Comparison of ENCODE assay signal across 1 cellular context in genomic region chr9:114619205-114619758, GRCh38.
TF ChIP-seq lines count a peak whose summit lies in the region.

No MANE protein-coding gene starts in this region.

TF ChIP-seq in GM12878, 131 proteins besides CTCF, POLR2A, EP300 and RAD21 (continued from another document and continues in another):
- TF ChIP-seq CUX1 (IDR thresholded peaks at IDR 0.05; ENCODE audit: insufficient replicate concordance, low read depth, low read length): no peak
- no peak for TF ChIP-seq ZNF24 (IDR thresholded peaks at IDR 0.05)
- TF ChIP-seq RELB (IDR thresholded peaks at IDR 0.05; ENCODE audit: low read depth): peak; percentile 55; the same call in 1 of the 2 replicates
- TF ChIP-seq ZNF592 (IDR thresholded peaks at IDR 0.05): no peak
- peak; percentile 86 for TF ChIP-seq TAF1 (IDR thresholded peaks at IDR 0.05; ENCODE audit: borderline replicate concordance, low read depth, low read length)
- TF ChIP-seq JUND (IDR thresholded peaks at IDR 0.05; ENCODE audit: low read depth, low read length): no peak
- no peak for TF ChIP-seq WRNIP1 (IDR thresholded peaks at IDR 0.05; ENCODE audit: borderline replicate concordance, low read depth, low read length)
- TF ChIP-seq IRF4 (IDR thresholded peaks at IDR 0.05; ENCODE audit: low read depth, low read length): 0 out of 2 replicates have a peak, but pooled peaks have one; percentile 23
- TF ChIP-seq IRF5 (IDR thresholded peaks at IDR 0.05; ENCODE audit: borderline replicate concordance): no peak
- TF ChIP-seq SUPT20H (IDR thresholded peaks at IDR 0.05; ENCODE audit: borderline replicate concordance, control insufficient read depth, low read depth, low read length): no peak
- TF ChIP-seq NFYA (IDR thresholded peaks at IDR 0.05; ENCODE audit: borderline replicate concordance, low read depth, low read length): no peak
- TF ChIP-seq NR2C1 (IDR thresholded peaks at IDR 0.05): no peak
- TF ChIP-seq BCL11A (IDR thresholded peaks at IDR 0.05; ENCODE audit: low read depth, low read length): no peak
- no peak for TF ChIP-seq NR2F1 (conservative IDR thresholded peaks at IDR 0.05)
- peak; percentile 66 for TF ChIP-seq EED (IDR thresholded peaks at IDR 0.05; ENCODE audit: low read depth)
- no peak for TF ChIP-seq ATF3 (IDR thresholded peaks at IDR 0.05; ENCODE audit: borderline replicate concordance, extremely low read depth, low read depth, low read length)
- no peak for TF ChIP-seq CEBPB (IDR thresholded peaks at IDR 0.05; ENCODE audit: borderline replicate concordance in 1 of 2, low read depth in 2 of 2, low read length in 2 of 2)
- peak; percentile 85 to 89 for TF ChIP-seq BHLHE40 (IDR thresholded peaks at IDR 0.05; ENCODE audit: borderline replicate concordance in 1 of 2, low read depth in 2 of 2, low read length in 1 of 2)
- no peak for TF ChIP-seq HDAC6 (IDR thresholded peaks at IDR 0.05; ENCODE audit: unreplicated experiment)
- no peak for TF ChIP-seq SMAD1 (IDR thresholded peaks at IDR 0.05; ENCODE audit: low read depth, partially characterized antibody)
- no peak for TF ChIP-seq ZNF384 (IDR thresholded peaks at IDR 0.05; ENCODE audit: borderline replicate concordance, low read depth, low read length)
- TF ChIP-seq ZBTB11 (CRISPR knock-in tag; IDR thresholded peaks at IDR 0.05): no peak
- no peak for TF ChIP-seq E2F8 (IDR thresholded peaks at IDR 0.05; ENCODE audit: low read depth, partially characterized antibody)
- TF ChIP-seq MTA2 (IDR thresholded peaks at IDR 0.05; ENCODE audit: low read depth): peak; percentile 50; the same call in 1 of the 2 replicates
- TF ChIP-seq E4F1 (IDR thresholded peaks at IDR 0.05; ENCODE audit: borderline replicate concordance, partially characterized antibody): no peak
- TF ChIP-seq CEBPZ (IDR thresholded peaks at IDR 0.05; ENCODE audit: low read depth, low read length): no peak
